ENCODE assay signal across 16 cellular contexts in genomic region chr3:159158213-159158612, GRCh38.
DNase-seq lines count a peak whose midpoint lies in the region; ATAC-seq, FAIRE-seq and TF ChIP-seq lines count a peak whose summit lies in the region.
"Had no signal": no experiment of that assay in that cellular context is flagged by ENCODE, and none has a peak within 500 bp of the region (broad histone marks: within the 10 kb centered on the region; RNA-seq: fewer than 3 reads in every experiment).

No MANE protein-coding gene starts in this region.

- no peaks in the 10 kb centered on the region for H3K79me2 ChIP-seq in OCI-LY3 (ENCODE audit: low read length)

- no peak overlapping the region for H3K4me2 ChIP-seq in OCI-LY3 (ENCODE audit: low read length)

- H3K9ac ChIP-seq in OCI-LY3 (ENCODE audit: low read length): no peak overlapping the region

- no peak for ATAC-seq in GM18858 (IDR thresholded peaks at IDR 0.05; ENCODE audit: unreplicated experiment)
- ATAC-seq in HG03108 (IDR thresholded peaks at IDR 0.05; ENCODE audit: unreplicated experiment): no peak
- ATAC-seq: upper lobe of right lung had no signal

- no peak overlapping the region for H2AFZ ChIP-seq in OCI-LY3 (ENCODE audit: low read depth, low read length)

- no peak overlapping the region for H3K4me3 ChIP-seq in OCI-LY3 (ENCODE audit: low read length)
- H3K4me3 ChIP-seq: upper lobe of right lung had no signal

- peak; percentile 32; the same call in 1 of the 2 replicates for TF ChIP-seq CTCF in OCI-LY3 (IDR thresholded peaks at IDR 0.05; ENCODE audit: low read depth, low read length)

- no peaks in the 10 kb centered on the region for H3K9me3 ChIP-seq in OCI-LY3 (ENCODE audit: insufficient read depth, low read length)
- H3K9me3 ChIP-seq: upper lobe of right lung had no signal

- H3K27me3 ChIP-seq in OCI-LY3 (ENCODE audit: low read depth, low read length): no peaks in the 10 kb centered on the region
- H3K27me3 ChIP-seq: upper lobe of right lung had no signal

- no peak for TF ChIP-seq POLR2A in GM12891 (IDR thresholded peaks at IDR 0.05; ENCODE audit: low read depth, low read length)

- FAIRE-seq in GM12891 (lab: Jason Lieb, UNC): no peak
- FAIRE-seq: D721Med had no signal

- no peaks in the 10 kb centered on the region for H3K36me3 ChIP-seq in OCI-LY3 (replicated peaks; ENCODE audit: low read depth, low read length)
- H3K36me3 ChIP-seq: upper lobe of right lung had no signal

- no peaks in the 10 kb centered on the region for H4K20me1 ChIP-seq in OCI-LY3 (ENCODE audit: insufficient read depth, low read length)

- H3K4me1 ChIP-seq in OCI-LY3 (ENCODE audit: low read length): no peaks in the 10 kb centered on the region
- H3K4me1 ChIP-seq: upper lobe of right lung had no signal

- H3K27ac ChIP-seq in OCI-LY3 (ENCODE audit: low read length): no peak overlapping the region
- peak overlapping the region; percentile 25 for H3K27ac ChIP-seq in epithelial cell of prostate
- H3K27ac ChIP-seq: upper lobe of right lung had no signal

- DNase-seq in NCI-H82 (lab: John Stamatoyannopoulos, UW): peak; percentile 24
- DNase-seq in NCI-H82 treated with DMSO at 0.1 percent for 48 hours (lab: John Stamatoyannopoulos, UW; ENCODE audit: unreplicated experiment): no peak
- DNase-seq in epithelial cell of prostate (ENCODE audit: low read depth, low spot score): peak; percentile 74
- DNase-seq in GM12891 (ENCODE audit: insufficient read length, low spot score): no peak
- no peak for DNase-seq in T-helper 1 cell
- DNase-seq: activated naive CD4-positive, alpha-beta T cell; H7; NCI-H510A treated with DMSO at 0.1 percent for 48 hours; occipital lobe; SHP77 treated with DMSO at 0.1 percent for 48 hours; stimulated activated CD8-positive, alpha-beta memory T cell treated with anti-CD3 and anti-CD28 coated beads, Interleukin-4, amount 100 ng/mL, for 48 hours; upper lobe of right lung had no signal

TF ChIP-seq in GM12891, 5 proteins besides CTCF, POLR2A, EP300 and RAD21:
- TF ChIP-seq PAX5 (IDR thresholded peaks at IDR 0.05; ENCODE audit: insufficient read depth, low read length, severe bottlenecking) (no peak), POLR2AphosphoS5 (IDR thresholded peaks at IDR 0.05; ENCODE audit: low read depth, low read length) (no peak), SPI1 (IDR thresholded peaks at IDR 0.05; ENCODE audit: low read depth, low read length) (no peak), POU2F2 (IDR thresholded peaks at IDR 0.05; ENCODE audit: low read depth, low read length) (no peak), TAF1 (IDR thresholded peaks at IDR 0.05; ENCODE audit: low read depth, low read length) (no peak)

Comparison
In these comparisons a context has a peak if more than half of its experiments do, and no peak if none do; other contexts are left out.
1. DNase-seq: peak in NCI-H82 (single experiment) and epithelial cell of prostate (single experiment); none in NCI-H82 treated with DMSO at 0.1 percent for 48 hours (single experiment), GM12891 (single experiment) and T-helper 1 cell (0 of 5).